In genomic region chr18:3053081-3053480, GRCh38 we compare ENCODE assay signal across 22 cellular contexts. TPM values are rescaled to one million over a fixed set of nuclear protein-coding genes. Genes with fewer than 3 reads are reported as not detected.
A peak's percentile ranks its signal among the peaks of the same experiment; 100 is the strongest.
DNase-seq lines count a peak whose midpoint lies in the region; ATAC-seq, FAIRE-seq and TF ChIP-seq lines count a peak whose summit lies in the region.
"Had no signal": no experiment of that assay in that cellular context is flagged by ENCODE, and none has a peak within 500 bp of the region (broad histone marks: within the 10 kb centered on the region; RNA-seq: fewer than 3 reads in every experiment).

No MANE protein-coding gene starts in this region.

- H3K36me3 ChIP-seq in HepG2 (replicated peaks in 1 of 2; ENCODE audit: control insufficient read depth in 1 of 2, insufficient read depth in 2 of 2, low read length in 2 of 2) (no peaks in the 10 kb centered on the region), transverse colon (no peaks in the 10 kb centered on the region)
- H3K36me3 ChIP-seq: BE2C had no signal

- POLR2A ChIA-PET in HepG2 (lab: Yijun Ruan, JAX), result interaction anchor here (0.9 kb wide), 1 partner anchor 8 kb away, joined by 3 read pairs; no protein-coding TSS in a partner anchor

- BruUV-seq in HepG2 (replicated peaks; lab: Mats Ljungman, UMichigan), result no TSS peak

- intact Hi-C loops in HepG2 (cut with micrococcal nuclease; ENCODE audit: unreplicated experiment), result no loop called here
- intact Hi-C loops in transverse colon (cut with DNase I; ENCODE audit: low total_unique reads), result no loop called here

- no peak overlapping the region for H3K4me3 ChIP-seq in HepG2 (replicated peaks in 1 of 3; ENCODE audit: insufficient read depth in 1 of 3, low read depth in 2 of 3, low read length in 3 of 3)
- H3K4me3 ChIP-seq in transverse colon, result no peak overlapping the region

- WGBS in HepG2 (ENCODE audit: low lambda C conversion rate), result 98% methylated on average over 4 of the region's 4 CpGs
- WGBS in transverse colon (ENCODE audit: low coverage in 1 of 2), 2 donors, result 98% methylated on average over 4 of the region's 4 CpGs

- H3K9me3 ChIP-seq in HepG2 (ENCODE audit: low read length) (no peaks in the 10 kb centered on the region), transverse colon (no peaks in the 10 kb centered on the region)
- H3K9me3 ChIP-seq: BE2C had no signal

- no peak overlapping the region for H3K4me2 ChIP-seq in HepG2 (ENCODE audit: low read depth, low read length)

- no peaks in the 10 kb centered on the region for H4K20me1 ChIP-seq in HepG2 (ENCODE audit: insufficient read depth, low read length)

- H3K27me3 ChIP-seq in HepG2 (ENCODE audit: control insufficient read depth in 1 of 2, insufficient read depth in 2 of 2, low read length in 2 of 2), result no peaks in the 10 kb centered on the region
- no peaks in the 10 kb centered on the region for H3K27me3 ChIP-seq in transverse colon
- H3K27me3 ChIP-seq: BE2C had no signal

- H3K9ac ChIP-seq in HepG2 (ENCODE audit: insufficient read depth, low read depth, low read length), result no peak overlapping the region

- H3K4me1 ChIP-seq in HepG2 (ENCODE audit: insufficient read depth, low read length) (peaks cover 96% of the 10 kb centered on the region), transverse colon (peaks cover 0 to 17% (median 11%) of the 10 kb centered on the region in 4 donors)
- H3K4me1 ChIP-seq: BE2C had no signal

- H2AFZ ChIP-seq in HepG2 (ENCODE audit: low read length), result no peak overlapping the region

- CTCF ChIA-PET in HepG2 (lab: Yijun Ruan, JAX; ENCODE audit: low intra/inter-chr PET ratio, low total read pairs), result no interaction called here

- no peak for TF ChIP-seq RAD21 in HepG2 (CRISPR knock-in tag; IDR thresholded peaks at IDR 0.05)

- peaks cover 5 to 20% of the 10 kb centered on the region in 2 donors for H3K9me3 Mint-ChIP-seq in activated naive CD4-positive, alpha-beta T cell treated with anti-CD3 and anti-CD28 coated beads, Interleukin-2, amount 50 U/mL, for 72 hours
- peaks cover 11% of the 10 kb centered on the region for H3K9me3 Mint-ChIP-seq in activated naive CD8-positive, alpha-beta T cell treated with anti-CD3 and anti-CD28 coated beads for 36 hours

- peaks cover 14% of the 10 kb centered on the region for H3K4me1 Mint-ChIP-seq in activated naive CD8-positive, alpha-beta T cell treated with anti-CD3 and anti-CD28 coated beads for 36 hours

- H3K27ac ChIP-seq in HepG2 (ENCODE audit: extremely low read length, insufficient read depth, low read length), result peak overlapping the region; percentile 91
- peak overlapping the region in 3 of 4 donors; percentile 82 to 88 (median 82) for H3K27ac ChIP-seq in transverse colon

- peak in 1 of 2 donors; percentile 18 for DNase-seq in activated naive CD4-positive, alpha-beta T cell treated with anti-CD3 and anti-CD28 coated beads, Interleukin-2, amount 50 U/mL, for 72 hours (ENCODE audit: low spot score in 2 of 2)
- no peak for DNase-seq in activated naive CD4-positive, alpha-beta T cell treated with anti-CD3 and anti-CD28 coated beads, Interleukin-2, amount 50 U/mL, for 16 hours
- no peak for DNase-seq in activated naive CD8-positive, alpha-beta T cell treated with anti-CD3 and anti-CD28 coated beads for 36 hours
- no peak for DNase-seq in HepG2 (ENCODE audit: low spot score)
- DNase-seq in transverse colon, result no peak
- no peak for DNase-seq in stimulated activated CD4-positive, alpha-beta T cell treated with anti-CD3 and anti-CD28 coated beads, Interleukin-4, amount 100 ng/mL, for 24 hours
- no peak for DNase-seq in central memory CD4-positive, alpha-beta T cell
- no peak for DNase-seq in SKM-1 (lab: John Stamatoyannopoulos, UW; ENCODE audit: unreplicated experiment)
- DNase-seq: BE2C, DMS153, H7, IMR-90, NCI-H1105, NCI-H146, NCI-H2029, NCI-H226, NCI-H510A treated with DMSO at 0.1 percent for 48 hours, NCI-H748 treated with DMSO at 0.1 percent for 48 hours, SIG-M5 had no signal

- H3K4me3 Mint-ChIP-seq in activated naive CD8-positive, alpha-beta T cell treated with anti-CD3 and anti-CD28 coated beads for 36 hours, result no peak overlapping the region

- TF ChIP-seq EP300 in HepG2 (IDR thresholded peaks at IDR 0.05; ENCODE audit: low read depth in 2 of 2, low read length in 2 of 2), result no peak
- no peak for TF ChIP-seq EP300 in HepG2 (CRISPR knock-in tag; IDR thresholded peaks at IDR 0.05; ENCODE audit: borderline replicate concordance)
- TF ChIP-seq EP300 in transverse colon (IDR thresholded peaks at IDR 0.05; ENCODE audit: low read depth), result no peak

- no peaks in the 10 kb centered on the region for H3K27me3 Mint-ChIP-seq in activated naive CD8-positive, alpha-beta T cell treated with anti-CD3 and anti-CD28 coated beads for 36 hours

- no peak for ATAC-seq in activated naive CD4-positive, alpha-beta T cell treated with anti-CD3 and anti-CD28 coated beads, Interleukin-2, amount 50 U/mL, for 72 hours
- ATAC-seq in HepG2, result no peak
- ATAC-seq: Panc1 had no signal

- FAIRE-seq in HepG2 (lab: Jason Lieb, UNC), result no peak
- FAIRE-seq: GM12891, HTR-8/SVneo had no signal

- H3K79me2 ChIP-seq in HepG2 (ENCODE audit: insufficient read depth, low read length), result no peaks in the 10 kb centered on the region

- TF ChIP-seq POLR2A in HepG2 (IDR thresholded peaks at IDR 0.05; ENCODE audit: insufficient read depth in 1 of 2, low read depth in 2 of 2, low read length in 2 of 2) (no peak), transverse colon (IDR thresholded peaks at IDR 0.05) (no peak)

- TF ChIP-seq CTCF in HepG2 (CRISPR knock-in tag; IDR thresholded peaks at IDR 0.05), result no peak
- no peak for TF ChIP-seq CTCF in transverse colon (IDR thresholded peaks at IDR 0.05)

- H3K36me3 Mint-ChIP-seq in activated naive CD4-positive, alpha-beta T cell treated with anti-CD3 and anti-CD28 coated beads, Interleukin-2, amount 50 U/mL, for 72 hours, result peaks cover 4 to 24% of the 10 kb centered on the region in 2 donors
- H3K36me3 Mint-ChIP-seq in activated naive CD8-positive, alpha-beta T cell treated with anti-CD3 and anti-CD28 coated beads for 36 hours, result peaks cover 9% of the 10 kb centered on the region

- in situ Hi-C loops in HepG2 (cut with HindIII; ENCODE audit: extremely low pct_ligation_motif_present, low pct_unique_long_range_greater_than_20kb) (loop anchor here (25.0 kb wide), 1 partner anchor 409 kb away; the partner anchor contains the start of gene TGIF1), transverse colon (cut with MboI; ENCODE audit: low pct_ligation_motif_present in 1 of 4, low pct_unique_long_range_greater_than_20kb in 1 of 4, low sequenced_read_pairs in 3 of 4) (loop anchor here in 2 of 4 donors (25.0 kb wide), 1 partner anchor 116 kb away; no protein-coding TSS in a partner anchor)

- H3K27ac Mint-ChIP-seq in activated naive CD4-positive, alpha-beta T cell treated with anti-CD3 and anti-CD28 coated beads, Interleukin-2, amount 50 U/mL, for 72 hours, result peak overlapping the region; percentile 6 to 51
- peak overlapping the region; percentile 7 for H3K27ac Mint-ChIP-seq in activated naive CD8-positive, alpha-beta T cell treated with anti-CD3 and anti-CD28 coated beads for 36 hours

TF ChIP-seq in HepG2, 621 proteins besides CTCF, POLR2A, EP300 and RAD21 (continues in another document):
- TF ChIP-seq ZNF331 (CRISPR knock-in tag; IDR thresholded peaks at IDR 0.05), result no peak

RNA-seq across cellular contexts. Expression of gene LPIN2, which starts 40.1 kb away (rescaled TPM):
- 100 to 1,000 TPM in 1 of 2 donors, 10 to 100 TPM in 1; 66.0 to 113 TPM for total RNA-seq in activated naive CD4-positive, alpha-beta T cell treated with anti-CD3 and anti-CD28 coated beads, Interleukin-2, amount 50 U/mL, for 72 hours
- total RNA-seq in activated naive CD8-positive, alpha-beta T cell treated with anti-CD3 and anti-CD28 coated beads for 36 hours, result 10 to 100 TPM; 56.1 to 61.5 TPM
- 46.0 and 59.5 TPM in 2 replicates for total RNA-seq in HepG2 (2016; rRNA removed; fragmentation: Illumina TruSeq; extraction: Trizol)
- total RNA-seq in HepG2 (2016; cell fraction: cytosol; rRNA removed; fragmentation: Illumina TruSeq; extraction: Trizol; ENCODE audit: low read depth), result 12.8 and 14.6 TPM in 2 replicates
- 44.4 and 54.4 TPM in 2 replicates for total RNA-seq in HepG2 (2016; cell fraction: insoluble cytoplasmic fraction; rRNA removed; fragmentation: Illumina TruSeq; extraction: Trizol)
- total RNA-seq in HepG2 (2016; cell fraction: membrane; rRNA removed; fragmentation: Illumina TruSeq; extraction: Trizol), result 20.5 and 21.5 TPM in 2 replicates
- total RNA-seq in HepG2 (2016; cell fraction: nucleus; rRNA removed; fragmentation: Illumina TruSeq; extraction: Trizol), result 50.5 and 53.1 TPM in 2 replicates
- 110 and 119 TPM in 2 replicates for polyA plus RNA-seq in HepG2 (2011; rRNA removed)
- 76.4 and 101 TPM in 2 replicates for polyA plus RNA-seq in HepG2 (2011; cell fraction: cytosol; rRNA removed)
- polyA plus RNA-seq in HepG2 (2011; cell fraction: nucleus; rRNA removed), result 114 and 124 TPM in 2 replicates
- polyA plus RNA-seq in HepG2 (2012), result 53.5 and 68.4 TPM in 2 replicates
- 1.7 and 2.2 TPM in 2 replicates for polyA plus RNA-seq in HepG2 (2016; cell fraction: cytosol; fragmentation: Illumina TruSeq; extraction: Trizol; ENCODE audit: low read depth)
- 32.7 and 38.7 TPM in 2 replicates for polyA plus RNA-seq in HepG2 (2016; cell fraction: insoluble cytoplasmic fraction; fragmentation: Illumina TruSeq; extraction: Trizol; ENCODE audit: low read depth)
- 5.6 and 6.6 TPM in 2 replicates for polyA plus RNA-seq in HepG2 (2016; cell fraction: membrane; fragmentation: Illumina TruSeq; extraction: Trizol; ENCODE audit: low read depth)
- 51.6 and 53.6 TPM in 2 replicates for polyA plus RNA-seq in HepG2 (2016; cell fraction: nucleus; fragmentation: Illumina TruSeq; extraction: Trizol; ENCODE audit: insufficient read depth, low read depth)
- 31.2 and 149 TPM in 2 replicates for polyA minus RNA-seq in HepG2 (2011; rRNA and poly(A)+ RNA removed; ENCODE audit: low replicate concordance)
- polyA minus RNA-seq in HepG2 (2011; cell fraction: cytosol; rRNA and poly(A)+ RNA removed), result 95.1 and 103 TPM in 2 replicates
- 171 and 204 TPM in 2 replicates for polyA minus RNA-seq in HepG2 (2011; cell fraction: nucleus; rRNA and poly(A)+ RNA removed)
- total RNA-seq in transverse colon, result 100 to 1,000 TPM in 1 of 4 donors, 10 to 100 TPM in 3; 11.1 to 151 (median 87.0) TPM
